ENCODE assay signal across 11 cellular contexts in the genomic region with DNA sequence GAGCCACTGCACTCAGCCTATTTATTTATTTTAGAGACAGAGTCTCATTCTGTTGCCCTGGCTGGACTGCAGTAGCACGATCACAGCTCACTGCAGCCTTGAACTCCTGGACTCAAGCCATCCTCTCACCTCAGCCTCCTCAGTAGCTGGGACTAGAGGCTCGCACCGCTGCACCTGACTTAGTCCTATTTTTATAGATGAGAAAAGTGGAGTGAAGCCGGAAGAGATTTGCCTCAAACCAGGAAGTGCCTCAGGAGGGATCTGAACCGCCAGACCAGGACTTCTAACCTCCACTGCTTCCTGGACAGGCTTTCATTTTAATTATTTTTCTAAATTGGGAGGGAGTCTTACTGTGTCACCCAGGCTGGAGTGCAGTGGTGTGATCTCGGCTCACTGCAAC. TPM values are rescaled to one million over a fixed set of nuclear protein-coding genes. Genes with fewer than 3 reads are reported as not detected.
DNase-seq lines count a peak whose midpoint lies in the region; ATAC-seq and TF ChIP-seq lines count a peak whose summit lies in the region.
"Had no signal": no experiment of that assay in that cellular context is flagged by ENCODE, and none has a peak within 500 bp of the region (broad histone marks: within the 10 kb centered on the region; RNA-seq: fewer than 3 reads in every experiment).

No MANE protein-coding gene starts in this region.

- ATAC-seq in PC-3 (no peak), gastroesophageal sphincter (no peak), left lobe of liver (no peak), GM18909 (IDR thresholded peaks at IDR 0.05; ENCODE audit: poor library complexity, unreplicated experiment) (no peak)
- no peak for ATAC-seq in stimulated activated effector memory CD8-positive, alpha-beta T cell treated with anti-CD3 and anti-CD28 coated beads, Interleukin-12 subunit alpha, Interleukin-12 subunit beta, amount 100 ng/mL, for 72 hours
- ATAC-seq: effector memory CD8-positive, alpha-beta T cell had no signal

- CTCF ChIA-PET in PC-3 (lab: Charles Lee) = no interaction called here

- TF ChIP-seq CTCF in PC-3 (conservative IDR thresholded peaks at IDR 0.05; ENCODE audit: low read depth, low read length) (no peak), gastroesophageal sphincter (IDR thresholded peaks at IDR 0.05) (no peak)

- no peak for TF ChIP-seq EP300 in gastroesophageal sphincter (IDR thresholded peaks at IDR 0.05)

- H3K36me3 ChIP-seq in GM23248 (ENCODE audit: low read depth) = no peaks in the 10 kb centered on the region
- no peaks in the 10 kb centered on the region for H3K36me3 ChIP-seq in PC-3 (ENCODE audit: low read depth, low read length)
- H3K36me3 ChIP-seq in gastroesophageal sphincter = no peaks in the 10 kb centered on the region

- H3K27ac ChIP-seq in GM23248 (peak overlapping the region; percentile 98), PC-3 (ENCODE audit: low read length) (peak overlapping the region; percentile 95), gastroesophageal sphincter (peak overlapping the region; percentile 20 to 80 (median 74))

- TF ChIP-seq POLR2A in gastroesophageal sphincter (IDR thresholded peaks at IDR 0.05) = no peak

- peak overlapping the region; percentile 51 for H2AFZ ChIP-seq in GM23248
- no peak overlapping the region for H2AFZ ChIP-seq in PC-3 (ENCODE audit: low read length)

- no peak overlapping the region for H3K4me3 Mint-ChIP-seq in stimulated activated effector memory CD8-positive, alpha-beta T cell treated with anti-CD3 and anti-CD28 coated beads, Interleukin-12 subunit alpha, Interleukin-12 subunit beta, amount 100 ng/mL, for 72 hours
- H3K4me3 Mint-ChIP-seq: activated CD4-positive, alpha-beta memory T cell treated with anti-CD3 and anti-CD28 coated beads, Interleukin-2, amount 10 ng/mL, durations not matched to agents 7 days and 5 days had no signal

- H3K36me3 Mint-ChIP-seq in stimulated activated effector memory CD8-positive, alpha-beta T cell treated with anti-CD3 and anti-CD28 coated beads, Interleukin-12 subunit alpha, Interleukin-12 subunit beta, amount 100 ng/mL, for 72 hours = no peaks in the 10 kb centered on the region

- peak overlapping the region; percentile 75 for H3K9ac ChIP-seq in GM23248
- H3K9ac ChIP-seq in PC-3 (ENCODE audit: low read length) = no peak overlapping the region

- DNase-seq in GM23248 = no peak
- no peak for DNase-seq in PC-3
- DNase-seq in stimulated activated effector memory CD8-positive, alpha-beta T cell treated with anti-CD3 and anti-CD28 coated beads, Interleukin-12 subunit alpha, Interleukin-12 subunit beta, amount 100 ng/mL, for 72 hours (ENCODE audit: low spot score in 2 of 2) = no peak
- DNase-seq in left lobe of liver (ENCODE audit: low spot score) = no peak
- no peak for DNase-seq in COLO829 (ENCODE audit: low spot score)
- DNase-seq in activated CD8-positive, alpha-beta memory T cell treated with anti-CD3 and anti-CD28 coated beads for 24 hours = no peak
- DNase-seq: activated CD4-positive, alpha-beta memory T cell treated with anti-CD3 and anti-CD28 coated beads, Interleukin-2, amount 10 ng/mL, durations not matched to agents 7 days and 5 days; effector memory CD8-positive, alpha-beta T cell; NCI-H2029 treated with DMSO at 0.1 percent for 48 hours had no signal

- H3K9me3 ChIP-seq in GM23248 (ENCODE audit: low read depth) = no peaks in the 10 kb centered on the region
- no peaks in the 10 kb centered on the region for H3K9me3 ChIP-seq in PC-3 (ENCODE audit: low read length)
- H3K9me3 ChIP-seq in gastroesophageal sphincter = no peaks in the 10 kb centered on the region

- BruUV-seq in PC-3 (replicated peaks; lab: Mats Ljungman, UMichigan) = no TSS peak

- intact Hi-C loops in PC-3 (cut with micrococcal nuclease) = loop anchor here (10.0 kb wide), 1 partner anchor 83 kb away; no protein-coding TSS in a partner anchor

- peaks cover 15% of the 10 kb centered on the region for H3K4me1 Mint-ChIP-seq in stimulated activated effector memory CD8-positive, alpha-beta T cell treated with anti-CD3 and anti-CD28 coated beads, Interleukin-12 subunit alpha, Interleukin-12 subunit beta, amount 100 ng/mL, for 72 hours

- H3F3A ChIP-seq in GM23248 (ENCODE audit: insufficient read depth) (peaks cover 14% of the 10 kb centered on the region), PC-3 (ENCODE audit: low read length, unreplicated experiment) (no peaks in the 10 kb centered on the region)

- H3K9me2 ChIP-seq in GM23248 (ENCODE audit: insufficient read depth) (no peaks in the 10 kb centered on the region), PC-3 (replicated peaks; ENCODE audit: low read length) (no peaks in the 10 kb centered on the region)

- no peak overlapping the region for H3K4me3 ChIP-seq in GM23248
- H3K4me3 ChIP-seq in PC-3 (ENCODE audit: low read length) = no peak overlapping the region
- H3K4me3 ChIP-seq in gastroesophageal sphincter = peak overlapping the region in 1 of 2 donors; percentile 3

- H3K4me1 ChIP-seq in GM23248 (ENCODE audit: insufficient read depth) = peaks cover 18% of the 10 kb centered on the region
- H3K4me1 ChIP-seq in PC-3 (ENCODE audit: insufficient read depth, low read length) = peaks cover 17% of the 10 kb centered on the region
- peaks cover 0 to 21% (median 3%) of the 10 kb centered on the region in 3 donors for H3K4me1 ChIP-seq in gastroesophageal sphincter

- H3K79me2 ChIP-seq in GM23248 (ENCODE audit: insufficient read depth) (no peaks in the 10 kb centered on the region), PC-3 (ENCODE audit: low read length) (no peaks in the 10 kb centered on the region)

- no peaks in the 10 kb centered on the region for H4K20me1 ChIP-seq in GM23248 (ENCODE audit: insufficient read depth)
- no peaks in the 10 kb centered on the region for H4K20me1 ChIP-seq in PC-3 (ENCODE audit: low read length)

- H3K4me2 ChIP-seq in GM23248 (ENCODE audit: unreplicated experiment) (peak overlapping the region; percentile 59), PC-3 (ENCODE audit: low read length) (no peak overlapping the region)

- peak overlapping the region; percentile 85 for H3K27ac Mint-ChIP-seq in stimulated activated effector memory CD8-positive, alpha-beta T cell treated with anti-CD3 and anti-CD28 coated beads, Interleukin-12 subunit alpha, Interleukin-12 subunit beta, amount 100 ng/mL, for 72 hours
- H3K27ac Mint-ChIP-seq: activated CD4-positive, alpha-beta memory T cell treated with anti-CD3 and anti-CD28 coated beads, Interleukin-2, amount 10 ng/mL, durations not matched to agents 7 days and 5 days had no signal

- H3K27me3 ChIP-seq in GM23248 (replicated peaks; ENCODE audit: insufficient read depth) = no peaks in the 10 kb centered on the region
- H3K27me3 ChIP-seq in PC-3 (ENCODE audit: low read length) = no peaks in the 10 kb centered on the region
- H3K27me3 ChIP-seq in gastroesophageal sphincter = no peaks in the 10 kb centered on the region

- 94 to 98% methylated on average over 6 of the region's 6 CpGs for WGBS in GM23248 (ENCODE audit: low coverage in 1 of 2, low lambda C conversion rate in 2 of 2, missing lambda C conversion rate in 2 of 2), 2 experiments
- 80 to 85% methylated on average over 1 to 5 of the region's 6 CpGs for WGBS in gastroesophageal sphincter (ENCODE audit: low coverage in 1 of 2), 2 donors

- POLR2A ChIA-PET in PC-3 (lab: Charles Lee; ENCODE audit: unreplicated experiment) = no interaction called here

- H3K9me3 Mint-ChIP-seq in stimulated activated effector memory CD8-positive, alpha-beta T cell treated with anti-CD3 and anti-CD28 coated beads, Interleukin-12 subunit alpha, Interleukin-12 subunit beta, amount 100 ng/mL, for 72 hours = no peaks in the 10 kb centered on the region
- H3K9me3 Mint-ChIP-seq: activated CD4-positive, alpha-beta memory T cell treated with anti-CD3 and anti-CD28 coated beads, Interleukin-2, amount 10 ng/mL, durations not matched to agents 7 days and 5 days; effector memory CD8-positive, alpha-beta T cell had no signal

- in situ Hi-C loops in GM23248 (cut with MboI) = no loop called here

RNA-seq across cellular contexts. Expression of gene CLIP2, which starts 17.5 kb away (rescaled TPM):
- total RNA-seq in GM23248 (2014; rRNA removed; shearing (Covaris generic)) = 40.7 and 49.4 TPM in 2 replicates
- polyA plus RNA-seq in GM23248 (2016; fragmentation: Nextera tagmentation; extraction: Ambion mirVana) = 13.0 and 13.2 TPM in 2 replicates
- total RNA-seq in PC-3 (2014; rRNA removed) (26.2 and 33.8 TPM in 2 replicates), gastroesophageal sphincter (10 to 100 TPM; 23.0 to 50.7 (median 35.5) TPM), left lobe of liver (5.4 TPM)

RNA-seq across cellular contexts. Expression of gene RFC2, which starts 17.5 kb away (rescaled TPM):
- total RNA-seq in GM23248 (2014; rRNA removed; shearing (Covaris generic)) = 15.9 and 23.1 TPM in 2 replicates
- 33.2 and 34.6 TPM in 2 replicates for polyA plus RNA-seq in GM23248 (2016; fragmentation: Nextera tagmentation; extraction: Ambion mirVana)
- total RNA-seq in PC-3 (2014; rRNA removed) = 57.4 and 60.4 TPM in 2 replicates
- total RNA-seq in gastroesophageal sphincter = 10 to 100 TPM; 11.3 to 12.2 (median 11.3) TPM
- total RNA-seq in left lobe of liver = 11.3 TPM
